ENCODE assay signal across 8 cellular contexts in genomic region chr9:97219443-97220140, GRCh38.
A peak's percentile ranks its signal among the peaks of the same experiment; 100 is the strongest.
DNase-seq lines count a peak whose midpoint lies in the region; ATAC-seq, FAIRE-seq and TF ChIP-seq lines count a peak whose summit lies in the region.
"Not testable (repeated sequence)": the region's sequence is repeated elsewhere in the genome, so short reads cannot be mapped to it uniquely, and the experiment has no call there.

No MANE protein-coding gene starts in this region.

- not testable (repeated sequence) for ATAC-seq in GM23338; stimulated activated naive B cell treated with anti-CD40 and anti-IgM and Interleukin-4, amounts not matched to agents 10 μg/mL and 1 μg/mL and 100 μg/mL, for 72 hours (replicated peaks)

- not testable (repeated sequence) for H2BK5ac ChIP-seq in H9 (ENCODE audit: insufficient read length, low read length); H1 (ENCODE audit: low read depth, low read length)

- not testable (repeated sequence) for H2AFZ ChIP-seq in GM23338; H9 (ENCODE audit: low read length); H1 (ENCODE audit: low read length)

- peaks cover 83% of the 10 kb centered on the region for H3K79me2 ChIP-seq in GM23338 (replicated peaks; ENCODE audit: insufficient read depth)
- not testable (repeated sequence) for H3K79me2 ChIP-seq in H9 (ENCODE audit: insufficient read depth, low read length)
- peaks cover 0 to 64% of the 10 kb centered on the region in 2 experiments; a peak in 2 of 4 replicates for H3K79me2 ChIP-seq in H1 (ENCODE audit: control insufficient read depth in 1 of 2, insufficient read depth in 2 of 2, low read length in 2 of 2)

- peaks cover 54% of the 10 kb centered on the region for H3K27me3 Mint-ChIP-seq in GM23338 (ENCODE audit: insufficient read depth, low read depth, poor library complexity)
- H3K27me3 Mint-ChIP-seq in H9 (ENCODE audit: low read depth) = not testable (repeated sequence)
- peaks cover 22% of the 10 kb centered on the region for H3K27me3 Mint-ChIP-seq in glutamatergic neuron (ENCODE audit: unreplicated experiment)
- H3K27me3 Mint-ChIP-seq in stimulated activated naive B cell treated with anti-CD40 and anti-IgM and Interleukin-4, amounts not matched to agents 10 μg/mL and 1 μg/mL and 100 μg/mL, for 72 hours = peaks cover 64 to 85% of the 10 kb centered on the region in 2 donors

- TF ChIP-seq POLR2A in H1 (IDR thresholded peaks at IDR 0.05; ENCODE audit: control extremely low read depth in 1 of 2, low read depth in 2 of 2, low read length in 2 of 2) = peak in 1 of 2 experiments; percentile 69; a peak in 1 of 3 replicates

- not testable (repeated sequence) for TF ChIP-seq RAD21 in H1 (IDR thresholded peaks at IDR 0.05 in 1 of 2, conservative IDR thresholded peaks at IDR 0.05 in 1 of 2; ENCODE audit: low read depth in 2 of 2, low read length in 2 of 2)

- POLR2A ChIA-PET in H1 (lab: Charles Lee; ENCODE audit: partially characterized antibody) = interaction anchor here (0.7 to 7.1 kb wide), 6 partner anchors 19 to 363 kb away, joined by 3 to 134 read pairs (median 4); no protein-coding TSS in a partner anchor

- FAIRE-seq in H1 (lab: Jason Lieb, UNC) = not testable (repeated sequence)

- not testable (repeated sequence) for H3T11ph ChIP-seq in H9 (ENCODE audit: low read length)

- not testable (repeated sequence) for H3K14ac ChIP-seq in H9 (ENCODE audit: insufficient read depth, low read length); H1 (ENCODE audit: insufficient read length)

- not testable (repeated sequence) for TF ChIP-seq EP300 in H1 (IDR thresholded peaks at IDR 0.05; ENCODE audit: borderline replicate concordance in 1 of 2, low read depth in 2 of 2, low read length in 2 of 2)

- peak overlapping the region; percentile 75 for H3K9ac ChIP-seq in H9 (ENCODE audit: extremely low read depth, insufficient read length, low read length)
- H3K9ac ChIP-seq in HUES64 (ENCODE audit: low read depth, low read length) = peak overlapping the region; percentile 99
- H3K9ac ChIP-seq in H1 (replicated peaks in 1 of 4; ENCODE audit: extremely low read depth in 1 of 4, low read depth in 3 of 4, low read length in 3 of 4) = peak overlapping the region in 2 of 4 experiments; percentile 6 to 49; a peak in 3 of 7 replicates

- not testable (repeated sequence) for H3K36me3 ChIP-seq in GM23338 (ENCODE audit: insufficient read depth); HUES64 (ENCODE audit: insufficient read depth, low read length); H1 (ENCODE audit: control insufficient read depth in 2 of 4, insufficient read depth in 4 of 4, low read length in 3 of 4)

- H3K56ac ChIP-seq in H9 (ENCODE audit: insufficient read length, low read depth, low read length); H1 (replicated peaks; ENCODE audit: insufficient read length, low read depth, low read length): not testable (repeated sequence)

- peak overlapping the region; percentile 99 for H3K27ac Mint-ChIP-seq in GM23338
- peak overlapping the region; percentile 97 to 100 (median 99) for H3K27ac Mint-ChIP-seq in H9
- not testable (repeated sequence) for H3K27ac Mint-ChIP-seq in glutamatergic neuron (ENCODE audit: unreplicated experiment)
- peak overlapping the region; percentile 47 for H3K27ac Mint-ChIP-seq in stimulated activated naive B cell treated with anti-CD40 and anti-IgM and Interleukin-4, amounts not matched to agents 10 μg/mL and 1 μg/mL and 100 μg/mL, for 72 hours

- peak; percentile 82 for DNase-seq in GM23338 (ENCODE audit: low spot score)
- DNase-seq in H9; H1 (ENCODE audit: low read depth in 1 of 2, low spot score in 2 of 2); glutamatergic neuron; stimulated activated naive B cell treated with anti-CD40 and anti-IgM and Interleukin-4, amounts not matched to agents 10 μg/mL and 1 μg/mL and 100 μg/mL, for 72 hours: not testable (repeated sequence)

- H3K23ac ChIP-seq in H9 (ENCODE audit: insufficient read length, low read depth, low read length); H1 (ENCODE audit: insufficient read length): not testable (repeated sequence)

- not testable (repeated sequence) for H4K91ac ChIP-seq in H9 (ENCODE audit: insufficient read length, low read depth, low read length); H1 (replicated peaks; ENCODE audit: insufficient read length, low read length)

- H3K4me1 Mint-ChIP-seq in GM23338 (peaks cover 36% of the 10 kb centered on the region), H9 (peaks cover 37 to 65% of the 10 kb centered on the region in 2 experiments)
- not testable (repeated sequence) for H3K4me1 Mint-ChIP-seq in glutamatergic neuron (ENCODE audit: low read depth, unreplicated experiment)
- peaks cover 7 to 13% of the 10 kb centered on the region in 2 donors for H3K4me1 Mint-ChIP-seq in stimulated activated naive B cell treated with anti-CD40 and anti-IgM and Interleukin-4, amounts not matched to agents 10 μg/mL and 1 μg/mL and 100 μg/mL, for 72 hours

- not testable (repeated sequence) for H3K27me3 ChIP-seq in GM23338 (ENCODE audit: insufficient read depth); H9 (ENCODE audit: insufficient read depth, low read length); H1 (replicated peaks in 1 of 4; ENCODE audit: control insufficient read depth in 3 of 4, extremely low read depth in 1 of 4, insufficient read depth in 3 of 4, low read length in 3 of 4)
- peaks cover 29% of the 10 kb centered on the region for H3K27me3 ChIP-seq in HUES64 (ENCODE audit: insufficient read depth, low read length)

- not testable (repeated sequence) for H2BK120ac ChIP-seq in H9 (ENCODE audit: low read depth, low read length, poor library complexity, severe bottlenecking); H1 (replicated peaks; ENCODE audit: low read depth, low read length)

- not testable (repeated sequence) for H3K18ac ChIP-seq in H9 (ENCODE audit: insufficient read length, low read depth, low read length); H1 (ENCODE audit: extremely low read depth, low read length)

- H2BK12ac ChIP-seq in H9 (ENCODE audit: insufficient read length, low read depth, low read length); H1 (ENCODE audit: low read depth, low read length): not testable (repeated sequence)

- peaks cover 28% of the 10 kb centered on the region for H3K4me1 ChIP-seq in GM23338 (ENCODE audit: insufficient read depth)
- not testable (repeated sequence) for H3K4me1 ChIP-seq in H9 (ENCODE audit: insufficient read depth, low read length); H1 (replicated peaks in 1 of 4; ENCODE audit: control insufficient read depth in 3 of 4, insufficient read depth in 4 of 4, low read length in 3 of 4)
- H3K4me1 ChIP-seq in HUES64 (ENCODE audit: insufficient read depth, low read length) = peaks cover 13% of the 10 kb centered on the region

- CTCF ChIA-PET in H1 (lab: Charles Lee; ENCODE audit: partially characterized antibody) = not testable (repeated sequence)

- peaks cover 64% of the 10 kb centered on the region for H3K36me3 Mint-ChIP-seq in GM23338 (ENCODE audit: low read depth)
- H3K36me3 Mint-ChIP-seq in H9 (ENCODE audit: insufficient read depth in 1 of 3, low read depth in 3 of 3) = peaks cover 29 to 47% (median 45%) of the 10 kb centered on the region in 3 experiments
- H3K36me3 Mint-ChIP-seq in glutamatergic neuron (ENCODE audit: unreplicated experiment); stimulated activated naive B cell treated with anti-CD40 and anti-IgM and Interleukin-4, amounts not matched to agents 10 μg/mL and 1 μg/mL and 100 μg/mL, for 72 hours: not testable (repeated sequence)

- H3K4ac ChIP-seq in H9 (ENCODE audit: low read depth, low read length); H1 (replicated peaks; ENCODE audit: insufficient read length, low read depth, low read length): not testable (repeated sequence)

- H2BK20ac ChIP-seq in H9 (ENCODE audit: low read depth, low read length, poor library complexity, severe bottlenecking); H1 (ENCODE audit: low read length): not testable (repeated sequence)

- not testable (repeated sequence) for H2AK5ac ChIP-seq in H9 (ENCODE audit: insufficient read length, low read length); H1 (ENCODE audit: low read depth, low read length)

- not testable (repeated sequence) for H3K9me3 Mint-ChIP-seq in GM23338; glutamatergic neuron (ENCODE audit: unreplicated experiment); stimulated activated naive B cell treated with anti-CD40 and anti-IgM and Interleukin-4, amounts not matched to agents 10 μg/mL and 1 μg/mL and 100 μg/mL, for 72 hours
- H3K9me3 Mint-ChIP-seq in H9 = peaks cover 3 to 15% of the 10 kb centered on the region in 2 experiments; a peak in 4 of 5 replicates

- not testable (repeated sequence) for H3K79me1 ChIP-seq in H9 (ENCODE audit: insufficient read depth, low read depth, low read length, poor library complexity, severe bottlenecking); H1 (ENCODE audit: low read depth, low read length)

- WGBS in H9 (ENCODE audit: extremely low coverage, insufficient read length, low lambda C conversion rate) = 100% methylated on average over 1 of the region's 12 CpGs
- whole genome bisulfite sequencing in HUES64 = 7% methylated on average over 10 of the region's 12 CpGs
- WGBS in H1 (ENCODE audit: extremely low coverage in 1 of 2, insufficient coverage in 1 of 2, insufficient read length in 1 of 2, insufficient replicate concordance in 2 of 2, low coverage in 1 of 2, low lambda C conversion rate in 2 of 2, missing lambda C conversion rate in 1 of 2), 2 experiments = 8 to 100% methylated on average over 1 to 11 of the region's 12 CpGs

- peak overlapping the region; percentile 69 for H3K4me2 ChIP-seq in GM23338
- not testable (repeated sequence) for H3K4me2 ChIP-seq in H9 (ENCODE audit: insufficient read depth, insufficient read length, low read length)
- peak overlapping the region; percentile 63 to 66; a peak in 3 of 4 replicates for H3K4me2 ChIP-seq in H1 (ENCODE audit: insufficient read depth in 1 of 2, low read depth in 2 of 2, low read length in 2 of 2)

- not testable (repeated sequence) for H2BK15ac ChIP-seq in H9 (ENCODE audit: low read depth, low read length); H1 (ENCODE audit: low read length)

- H3K9me3 ChIP-seq in H9 (ENCODE audit: control insufficient read depth, low read depth, low read length); HUES64 (ENCODE audit: insufficient read depth, low read depth, low read length); H1 (ENCODE audit: insufficient read depth in 2 of 2, low read depth in 1 of 2, low read length in 1 of 2); iPS-18c (ENCODE audit: control insufficient read depth, insufficient read depth, low read length): not testable (repeated sequence)

- H3K23me2 ChIP-seq in H9 (ENCODE audit: insufficient read length, low read depth, low read length, poor library complexity, severe bottlenecking); H1 (ENCODE audit: low read depth, low read length): not testable (repeated sequence)

- H3K27ac ChIP-seq in GM23338 (ENCODE audit: low read depth) (peak overlapping the region; percentile 98), H9 (ENCODE audit: insufficient read length, low read depth, low read length) (peak overlapping the region; percentile 82), HUES64 (ENCODE audit: low read depth, low read length) (peak overlapping the region; percentile 98), H1 (ENCODE audit: low read depth, low read length) (peak overlapping the region; percentile 31; the same call in 1 of the 2 replicates)

- not testable (repeated sequence) for H3F3A ChIP-seq in GM23338 (replicated peaks; ENCODE audit: low read depth)

- H3K4me3 Mint-ChIP-seq in GM23338 (peak overlapping the region; percentile 83), H9 (peak overlapping the region; percentile 94), glutamatergic neuron (ENCODE audit: unreplicated experiment) (peak overlapping the region; percentile 55)
- not testable (repeated sequence) for H3K4me3 Mint-ChIP-seq in stimulated activated naive B cell treated with anti-CD40 and anti-IgM and Interleukin-4, amounts not matched to agents 10 μg/mL and 1 μg/mL and 100 μg/mL, for 72 hours

- H3K4me3 ChIP-seq in GM23338 (peak overlapping the region; percentile 49), HUES64 (ENCODE audit: low read length) (peak overlapping the region; percentile 88), H1 (ENCODE audit: extremely low read depth in 1 of 4, insufficient read depth in 2 of 4, low read depth in 3 of 4, low read length in 4 of 4) (peak overlapping the region; percentile 32 to 98 (median 82); a peak in 7 of 8 replicates), iPS-11a (ENCODE audit: low read depth, low read length) (peak overlapping the region; percentile 69), iPS-18c (ENCODE audit: insufficient read depth, low read depth, low read length) (0 out of 2 replicates have a peak overlapping the region, but pooled peaks have one; percentile 15)

- not testable (repeated sequence) for H4K5ac ChIP-seq in H9 (ENCODE audit: insufficient read length, low read depth, low read length)
- H4K5ac ChIP-seq in H1 (ENCODE audit: insufficient read length, low read depth, low read length) = peak overlapping the region; percentile 83

- not testable (repeated sequence) for H3K9me2 ChIP-seq in GM23338 (ENCODE audit: insufficient read depth)

- H4K20me1 ChIP-seq in GM23338 (replicated peaks; ENCODE audit: insufficient read depth); H9 (ENCODE audit: control insufficient read depth, insufficient read depth, insufficient read length); H1 (replicated peaks in 1 of 2; ENCODE audit: control insufficient read depth in 1 of 2, insufficient read depth in 2 of 2, low read length in 2 of 2): not testable (repeated sequence)

- H4K8ac ChIP-seq in H9 (replicated peaks; ENCODE audit: insufficient read length, low read depth, low read length); H1 (ENCODE audit: extremely low read depth, insufficient read depth, low read length): not testable (repeated sequence)

- TF ChIP-seq CTCF in GM23338 (conservative IDR thresholded peaks at IDR 0.05; ENCODE audit: low read depth in 2 of 2); H9 (conservative IDR thresholded peaks at IDR 0.05); H1 (IDR thresholded peaks at IDR 0.05; ENCODE audit: control extremely low read depth in 1 of 3, insufficient read depth in 1 of 3, low read depth in 1 of 3, low read length in 3 of 3); glutamatergic neuron (IDR thresholded peaks at IDR 0.05; ENCODE audit: partially characterized antibody, unreplicated experiment): not testable (repeated sequence)

Comparison
In these comparisons a context has a peak if more than half of its experiments do, and no peak if none do; other contexts are left out.
1. H3K27ac ChIP-seq: peak in every context shown above with its lines; median percentile 98 in GM23338; 98 in HUES64; 82 in H9; 31 in H1.
2. H3K4me3 ChIP-seq: peak in every context shown above with its lines; median percentile 88 in HUES64; 82 in H1; 69 in iPS-11a; 49 in GM23338; 15 in iPS-18c.